ENCODE assay signal across 1 cellular context in genomic region chr9:86749530-86750275, GRCh38.
A peak's percentile ranks its signal among the peaks of the same experiment; 100 is the strongest.
TF ChIP-seq lines count a peak whose summit lies in the region.

No MANE protein-coding gene starts in this region.

TF ChIP-seq in HEK293, 187 proteins besides CTCF, POLR2A, EP300 and RAD21 (continued from another document and continues in another):
- TF ChIP-seq ZBTB26 (tag by site-specific recombination; optimal IDR thresholded peaks at IDR 0.05), result no peak
- TF ChIP-seq ZSCAN5A (tag by site-specific recombination; IDR thresholded peaks at IDR 0.05), result no peak
- no peak for TF ChIP-seq PRDM2 (tag by site-specific recombination; IDR thresholded peaks at IDR 0.05; ENCODE audit: borderline replicate concordance)
- no peak for TF ChIP-seq ZNF473 (tag by site-specific recombination; IDR thresholded peaks at IDR 0.05)
- no peak for TF ChIP-seq ZNF138 (tag by site-specific recombination; IDR thresholded peaks at IDR 0.05; ENCODE audit: borderline replicate concordance)
- no peak for TF ChIP-seq ZNF501 (tag by site-specific recombination; IDR thresholded peaks at IDR 0.05)
- TF ChIP-seq YY1 (tag by site-specific recombination; IDR thresholded peaks at IDR 0.05), result no peak
- no peak for TF ChIP-seq ZNF239 (tag by site-specific recombination; IDR thresholded peaks at IDR 0.05)
- no peak for TF ChIP-seq PRDM4 (tag by site-specific recombination; IDR thresholded peaks at IDR 0.05)
- TF ChIP-seq ZFP69B (tag by site-specific recombination; IDR thresholded peaks at IDR 0.05), result peak; percentile 42; the same call in 1 of the 2 replicates
- TF ChIP-seq ZNF510 (tag by site-specific recombination; IDR thresholded peaks at IDR 0.05; ENCODE audit: insufficient replicate concordance), result no peak
- TF ChIP-seq ZNF776 (tag by site-specific recombination; IDR thresholded peaks at IDR 0.05; ENCODE audit: borderline replicate concordance), result no peak
- TF ChIP-seq ZNF670 (tag by site-specific recombination; IDR thresholded peaks at IDR 0.05; ENCODE audit: low read depth), result no peak
- TF ChIP-seq ZNF610 (tag by site-specific recombination; IDR thresholded peaks at IDR 0.05; ENCODE audit: borderline replicate concordance), result no peak
- no peak for TF ChIP-seq KLF17 (tag by site-specific recombination; IDR thresholded peaks at IDR 0.05)
- TF ChIP-seq KLF9 (tag by site-specific recombination; IDR thresholded peaks at IDR 0.05; ENCODE audit: low read depth), result no peak
- no peak for TF ChIP-seq ZNF426 (tag by site-specific recombination; IDR thresholded peaks at IDR 0.05)
- no peak for TF ChIP-seq BCL11A (tag by site-specific recombination; IDR thresholded peaks at IDR 0.05; ENCODE audit: low read depth)
- no peak for TF ChIP-seq ZNF214 (tag by site-specific recombination; IDR thresholded peaks at IDR 0.05; ENCODE audit: borderline replicate concordance)
- TF ChIP-seq ZNF266 (tag by site-specific recombination; IDR thresholded peaks at IDR 0.05; ENCODE audit: low read depth), result no peak
- TF ChIP-seq GLI4 (tag by site-specific recombination; IDR thresholded peaks at IDR 0.05), result no peak
- TF ChIP-seq ZNF398 (tag by site-specific recombination; IDR thresholded peaks at IDR 0.05), result no peak
- no peak for TF ChIP-seq ZNF169 (tag by site-specific recombination; IDR thresholded peaks at IDR 0.05)
- peak; percentile 76 for TF ChIP-seq SCRT2 (tag by site-specific recombination; IDR thresholded peaks at IDR 0.05)
- TF ChIP-seq SALL2 (tag by site-specific recombination; IDR thresholded peaks at IDR 0.05; ENCODE audit: borderline replicate concordance), result no peak
- no peak for TF ChIP-seq SETDB1 (IDR thresholded peaks at IDR 0.05; ENCODE audit: insufficient read length, low read length)
- no peak for TF ChIP-seq ZNF596 (tag by site-specific recombination; IDR thresholded peaks at IDR 0.05)
- TF ChIP-seq ZNF26 (tag by site-specific recombination; IDR thresholded peaks at IDR 0.05), result no peak
- TF ChIP-seq ZNF585B (tag by site-specific recombination; IDR thresholded peaks at IDR 0.05), result no peak
- TF ChIP-seq GLIS2 (tag by site-specific recombination; IDR thresholded peaks at IDR 0.05), result no peak
- no peak for TF ChIP-seq IKZF3 (tag by site-specific recombination; IDR thresholded peaks at IDR 0.05)
- TF ChIP-seq ZNF274 (IDR thresholded peaks at IDR 0.05; ENCODE audit: low read length), result no peak
- no peak for TF ChIP-seq ZNF274 (tag by site-specific recombination; IDR thresholded peaks at IDR 0.05; ENCODE audit: borderline replicate concordance)
- TF ChIP-seq ZNF112 (tag by site-specific recombination; IDR thresholded peaks at IDR 0.05), result no peak
- TF ChIP-seq ZBTB10 (tag by site-specific recombination; IDR thresholded peaks at IDR 0.05), result no peak
- TF ChIP-seq ZNF514 (tag by site-specific recombination; IDR thresholded peaks at IDR 0.05), result no peak
- no peak for TF ChIP-seq ZSCAN16 (tag by site-specific recombination; IDR thresholded peaks at IDR 0.05)
- no peak for TF ChIP-seq ZNF221 (tag by site-specific recombination; IDR thresholded peaks at IDR 0.05; ENCODE audit: borderline replicate concordance)
- TF ChIP-seq ZBTB20 (tag by site-specific recombination; IDR thresholded peaks at IDR 0.05), result peak; percentile 45
- no peak for TF ChIP-seq ZNF654 (tag by site-specific recombination; IDR thresholded peaks at IDR 0.05; ENCODE audit: low read depth)
- no peak for TF ChIP-seq ZNF10 (tag by site-specific recombination; IDR thresholded peaks at IDR 0.05)
- no peak for TF ChIP-seq ZNF433 (tag by site-specific recombination; IDR thresholded peaks at IDR 0.05; ENCODE audit: low read depth)
- no peak for TF ChIP-seq ZNF621 (tag by site-specific recombination; IDR thresholded peaks at IDR 0.05)
- no peak for TF ChIP-seq ZBTB7A (tag by site-specific recombination; IDR thresholded peaks at IDR 0.05; ENCODE audit: low read depth)
- no peak for TF ChIP-seq ZNF626 (tag by site-specific recombination; IDR thresholded peaks at IDR 0.05)
- 0 out of 2 replicates have a peak, but pooled peaks have one; percentile 42 for TF ChIP-seq ZNF692 (tag by site-specific recombination; IDR thresholded peaks at IDR 0.05)
